ENCODE assay signal across 8 cellular contexts in the genomic region with DNA sequence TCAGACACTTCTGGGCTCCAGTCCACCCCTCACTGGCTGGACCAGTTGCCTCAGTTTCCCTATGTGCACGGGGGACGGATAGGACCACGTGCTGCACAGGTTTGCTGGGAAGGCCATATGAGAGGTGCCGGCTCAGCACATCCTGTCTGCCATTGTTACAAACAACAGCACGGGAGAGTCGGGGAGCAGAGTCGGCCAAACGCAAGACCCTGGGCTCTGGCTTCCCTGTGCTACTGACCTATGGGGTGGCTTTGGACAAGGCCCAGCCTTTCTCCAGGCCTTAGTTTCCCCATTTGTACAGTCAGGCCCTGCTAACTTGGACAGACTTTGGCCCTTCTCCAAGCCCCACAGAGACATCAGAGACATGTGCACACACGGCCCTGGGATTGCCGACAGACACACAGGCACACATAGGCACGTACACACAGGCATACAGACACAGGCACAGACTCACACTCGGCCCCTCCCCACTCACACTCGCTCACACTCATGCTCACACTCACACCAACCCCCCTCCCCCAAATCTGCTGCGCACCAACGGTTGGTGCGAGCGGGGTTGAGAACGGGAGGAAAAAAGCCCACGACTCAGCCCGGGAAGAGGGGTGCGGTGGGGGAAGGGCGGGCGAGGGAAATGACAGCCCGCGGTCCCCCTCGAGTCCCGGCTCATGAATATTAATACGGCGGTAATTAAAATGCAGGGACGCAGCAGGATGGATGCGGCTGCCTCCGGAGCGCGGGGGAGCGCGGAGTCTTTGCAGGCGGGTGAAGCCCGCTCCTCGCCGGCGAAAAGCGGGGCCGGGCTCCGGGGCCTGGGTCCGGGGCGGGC.
A peak's percentile ranks its signal among the peaks of the same experiment; 100 is the strongest.
DNase-seq lines count a peak whose midpoint lies in the region; ATAC-seq, FAIRE-seq and TF ChIP-seq lines count a peak whose summit lies in the region.

No MANE protein-coding gene starts in this region.

- H3K27ac ChIP-seq in A549, result peak overlapping the region; percentile 99 to 100

- peak overlapping the region; percentile 70 for H3K4me3 Mint-ChIP-seq in activated naive CD4-positive, alpha-beta T cell treated with anti-CD3 and anti-CD28 coated beads, Interleukin-2, amount 10 ng/mL, durations not matched to agents 7 days and 5 days
- H3K4me3 Mint-ChIP-seq in osteocyte (ENCODE audit: unreplicated experiment), result peak overlapping the region; percentile 64

- peak; percentile 2 to 16; a peak in 5 of 6 replicates for ATAC-seq in A549
- peak; percentile 27 for ATAC-seq in GM19372 (IDR thresholded peaks at IDR 0.05; ENCODE audit: low read depth, unreplicated experiment)
- no peak for ATAC-seq in HG03354 (IDR thresholded peaks at IDR 0.05; ENCODE audit: poor library complexity, severe bottlenecking, unreplicated experiment)
- ATAC-seq in omental fat pad (ENCODE audit: low FRiP score), result no peak

- peaks cover 95% of the 10 kb centered on the region for H3K4me1 ChIP-seq in A549

- POLR2A ChIA-PET in A549 (lab: Yijun Ruan, JAX), result interaction anchor here (1.1 kb wide), 1 partner anchor 8 kb away, joined by 3 read pairs; no protein-coding TSS in a partner anchor

- peak; percentile 41 for TF ChIP-seq POLR2A in A549 (IDR thresholded peaks at IDR 0.05; ENCODE audit: low read length)

- H3K27ac Mint-ChIP-seq in activated naive CD4-positive, alpha-beta T cell treated with anti-CD3 and anti-CD28 coated beads, Interleukin-2, amount 10 ng/mL, durations not matched to agents 7 days and 5 days, result peak overlapping the region; percentile 87
- H3K27ac Mint-ChIP-seq in osteocyte (ENCODE audit: unreplicated experiment), result peak overlapping the region; percentile 97

- TF ChIP-seq RAD21 in A549 (conservative IDR thresholded peaks at IDR 0.05 in 1 of 2, IDR thresholded peaks at IDR 0.05 in 1 of 2), result no peak

- H3K4me3 ChIP-seq in A549, result peak overlapping the region; percentile 23

- no peaks in the 10 kb centered on the region for H3K9me3 ChIP-seq in A549

- peaks cover 10% of the 10 kb centered on the region for H3K36me3 Mint-ChIP-seq in activated naive CD4-positive, alpha-beta T cell treated with anti-CD3 and anti-CD28 coated beads, Interleukin-2, amount 10 ng/mL, durations not matched to agents 7 days and 5 days
- H3K36me3 Mint-ChIP-seq in osteocyte (ENCODE audit: unreplicated experiment), result no peaks in the 10 kb centered on the region

- no peak for TF ChIP-seq EP300 in A549 (IDR thresholded peaks at IDR 0.05)

- 4% methylated on average over 36 of the region's 46 CpGs for WGBS in A549 (ENCODE audit: missing lambda C conversion rate)

- peaks cover 70% of the 10 kb centered on the region for H3K4me1 Mint-ChIP-seq in activated naive CD4-positive, alpha-beta T cell treated with anti-CD3 and anti-CD28 coated beads, Interleukin-2, amount 10 ng/mL, durations not matched to agents 7 days and 5 days
- H3K4me1 Mint-ChIP-seq in osteocyte (ENCODE audit: unreplicated experiment), result peaks cover 90% of the 10 kb centered on the region

- peak in 1 of 2 experiments; percentile 83 for DNase-seq in A549 (ENCODE audit: low read depth in 1 of 2, low spot score in 1 of 2)
- DNase-seq in NCI-H2171 treated with DMSO at 0.1 percent for 48 hours (lab: John Stamatoyannopoulos, UW), result peak; percentile 80
- peak; percentile 33 for DNase-seq in activated naive CD4-positive, alpha-beta T cell treated with anti-CD3 and anti-CD28 coated beads, Interleukin-2, amount 10 ng/mL, durations not matched to agents 7 days and 5 days
- peak; percentile 73 for DNase-seq in globus pallidus (ENCODE audit: low spot score)
- DNase-seq in osteocyte (ENCODE audit: extremely low spot score, unreplicated experiment), result no peak
- no peak for DNase-seq in omental fat pad (ENCODE audit: low spot score)

- FAIRE-seq in A549 (lab: Jason Lieb, UNC), result no peak

- peak overlapping the region; percentile 75 for H3K4me2 ChIP-seq in A549

- H3K27me3 Mint-ChIP-seq in activated naive CD4-positive, alpha-beta T cell treated with anti-CD3 and anti-CD28 coated beads, Interleukin-2, amount 10 ng/mL, durations not matched to agents 7 days and 5 days, result peaks cover 51% of the 10 kb centered on the region
- H3K27me3 Mint-ChIP-seq in osteocyte (ENCODE audit: unreplicated experiment), result no peaks in the 10 kb centered on the region

- CTCF ChIA-PET in A549 (lab: Yijun Ruan, JAX), result interaction anchor here (9.3 kb wide), 1 partner anchor 351 kb away, joined by 53 read pairs; no protein-coding TSS in a partner anchor
- CTCF ChIA-PET in activated naive CD4-positive, alpha-beta T cell treated with anti-CD3 and anti-CD28 coated beads, Interleukin-2, amount 10 ng/mL, durations not matched to agents 7 days and 5 days (lab: Charles Lee), result no interaction called here

- no peaks in the 10 kb centered on the region for H3K9me3 Mint-ChIP-seq in activated naive CD4-positive, alpha-beta T cell treated with anti-CD3 and anti-CD28 coated beads, Interleukin-2, amount 10 ng/mL, durations not matched to agents 7 days and 5 days
- H3K9me3 Mint-ChIP-seq in osteocyte (ENCODE audit: unreplicated experiment), result no peaks in the 10 kb centered on the region

- TF ChIP-seq CTCF in A549 (IDR thresholded peaks at IDR 0.05) (no peak), osteocyte (IDR thresholded peaks at IDR 0.05) (no peak), omental fat pad (IDR thresholded peaks at IDR 0.05) (no peak)

TF ChIP-seq in A549, 52 proteins besides CTCF, POLR2A, EP300 and RAD21 (continues in another document):
- no peak for TF ChIP-seq RFX5 (IDR thresholded peaks at IDR 0.05)
- TF ChIP-seq ATOH8 (CRISPR knock-in tag; IDR thresholded peaks at IDR 0.05; ENCODE audit: low read depth), result peak; percentile 87
- peak; percentile 58 for TF ChIP-seq MAX (IDR thresholded peaks at IDR 0.05)
- peak; percentile 47; the same call in 1 of the 2 replicates for TF ChIP-seq GATA3 (IDR thresholded peaks at IDR 0.05; ENCODE audit: borderline replicate concordance)
- TF ChIP-seq EHF (CRISPR knock-in tag; IDR thresholded peaks at IDR 0.05), result peak; percentile 98
- peak; percentile 44 for TF ChIP-seq CHD2 (IDR thresholded peaks at IDR 0.05; ENCODE audit: low read length, partially characterized antibody)
- TF ChIP-seq ZSCAN20 (CRISPR knock-in tag; IDR thresholded peaks at IDR 0.05), result peak; percentile 84
- peak; percentile 87 for TF ChIP-seq FOSB (CRISPR knock-in tag; IDR thresholded peaks at IDR 0.05)
- TF ChIP-seq FOXS1 (CRISPR knock-in tag; IDR thresholded peaks at IDR 0.05), result peak; percentile 59; the same call in 1 of the 2 replicates
- peak; percentile 99 for TF ChIP-seq HOXB13 (CRISPR knock-in tag; IDR thresholded peaks at IDR 0.05; ENCODE audit: low read depth)
- TF ChIP-seq, protein P1, sequence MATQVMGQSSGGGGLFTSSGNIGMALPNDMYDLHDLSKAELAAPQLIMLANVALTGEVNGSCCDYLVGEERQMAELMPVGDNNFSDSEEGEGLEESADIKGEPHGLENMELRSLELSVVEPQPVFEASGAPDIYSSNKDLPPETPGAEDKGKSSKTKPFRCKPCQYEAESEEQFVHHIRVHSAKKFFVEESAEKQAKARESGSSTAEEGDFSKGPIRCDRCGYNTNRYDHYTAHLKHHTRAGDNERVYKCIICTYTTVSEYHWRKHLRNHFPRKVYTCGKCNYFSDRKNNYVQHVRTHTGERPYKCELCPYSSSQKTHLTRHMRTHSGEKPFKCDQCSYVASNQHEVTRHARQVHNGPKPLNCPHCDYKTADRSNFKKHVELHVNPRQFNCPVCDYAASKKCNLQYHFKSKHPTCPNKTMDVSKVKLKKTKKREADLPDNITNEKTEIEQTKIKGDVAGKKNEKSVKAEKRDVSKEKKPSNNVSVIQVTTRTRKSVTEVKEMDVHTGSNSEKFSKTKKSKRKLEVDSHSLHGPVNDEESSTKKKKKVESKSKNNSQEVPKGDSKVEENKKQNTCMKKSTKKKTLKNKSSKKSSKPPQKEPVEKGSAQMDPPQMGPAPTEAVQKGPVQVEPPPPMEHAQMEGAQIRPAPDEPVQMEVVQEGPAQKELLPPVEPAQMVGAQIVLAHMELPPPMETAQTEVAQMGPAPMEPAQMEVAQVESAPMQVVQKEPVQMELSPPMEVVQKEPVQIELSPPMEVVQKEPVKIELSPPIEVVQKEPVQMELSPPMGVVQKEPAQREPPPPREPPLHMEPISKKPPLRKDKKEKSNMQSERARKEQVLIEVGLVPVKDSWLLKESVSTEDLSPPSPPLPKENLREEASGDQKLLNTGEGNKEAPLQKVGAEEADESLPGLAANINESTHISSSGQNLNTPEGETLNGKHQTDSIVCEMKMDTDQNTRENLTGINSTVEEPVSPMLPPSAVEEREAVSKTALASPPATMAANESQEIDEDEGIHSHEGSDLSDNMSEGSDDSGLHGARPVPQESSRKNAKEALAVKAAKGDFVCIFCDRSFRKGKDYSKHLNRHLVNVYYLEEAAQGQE (IDR thresholded peaks at IDR 0.05), result 0 out of 2 replicates have a peak, but pooled peaks have one; percentile 16
- 0 out of 2 replicates have a peak, but pooled peaks have one; percentile 4 for TF ChIP-seq ZC3H11A (IDR thresholded peaks at IDR 0.05)
- peak; percentile 98 for TF ChIP-seq HOXB5 (CRISPR knock-in tag; IDR thresholded peaks at IDR 0.05)
- TF ChIP-seq KDM5A (IDR thresholded peaks at IDR 0.05), result no peak
- no peak for TF ChIP-seq ZFP36 (IDR thresholded peaks at IDR 0.05; ENCODE audit: borderline replicate concordance, partially characterized antibody)
- peak; percentile 80 for TF ChIP-seq ZNF302 (CRISPR knock-in tag; IDR thresholded peaks at IDR 0.05)
- no peak for TF ChIP-seq EHMT2 (IDR thresholded peaks at IDR 0.05; ENCODE audit: low read depth)

Comparison
In these comparisons a context has a peak if more than half of its experiments do, and no peak if none do; other contexts are left out.
1. ATAC-seq: peak in A549 (2 of 2) and GM19372 (single experiment); none in HG03354 (single experiment) and omental fat pad (single experiment).
2. DNase-seq: peak in NCI-H2171 treated with DMSO at 0.1 percent for 48 hours (single experiment), activated naive CD4-positive, alpha-beta T cell treated with anti-CD3 and anti-CD28 coated beads, Interleukin-2, amount 10 ng/mL, durations not matched to agents 7 days and 5 days (single experiment) and globus pallidus (single experiment); none in osteocyte (single experiment) and omental fat pad (single experiment).